1 cellular context compared by ENCODE assay signal in the genomic region with DNA sequence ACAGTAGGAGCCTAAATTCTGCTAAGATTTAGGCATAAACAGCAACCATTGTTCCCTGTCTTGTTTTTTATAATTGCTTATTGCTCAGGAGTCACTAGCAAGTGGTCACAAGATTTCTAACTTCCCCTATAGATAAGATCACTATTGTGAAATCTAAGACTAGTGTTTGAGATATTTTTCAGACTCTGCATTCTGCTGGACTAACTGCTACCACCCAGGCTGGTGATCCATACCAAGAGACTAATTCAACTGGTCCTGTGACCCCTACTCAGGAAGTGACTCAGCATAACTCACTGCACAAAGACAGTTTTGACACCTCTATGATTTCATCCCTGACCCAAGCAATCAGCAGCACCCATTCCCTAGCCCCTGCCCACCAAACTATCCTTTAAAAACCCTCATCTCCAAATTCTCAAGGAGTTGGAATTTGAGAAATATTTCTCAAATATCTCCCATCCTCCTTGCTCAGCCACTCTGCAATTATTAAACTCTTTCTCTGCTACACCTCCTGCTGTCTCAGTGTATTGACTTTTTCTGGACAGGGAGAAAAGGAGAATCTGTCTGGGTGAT.
TF ChIP-seq lines count a peak whose summit lies in the region.

No MANE protein-coding gene starts in this region.

TF ChIP-seq in K562, 482 proteins besides CTCF, POLR2A, EP300 and RAD21 (continued from another document):
- TF ChIP-seq JUND (IDR thresholded peaks at IDR 0.05; ENCODE audit: borderline replicate concordance, low read depth, low read length) = peak; percentile 75; the same call in 1 of the 2 replicates
- TF ChIP-seq JUND (tag; IDR thresholded peaks at IDR 0.05; ENCODE audit: borderline replicate concordance, low read depth, low read length) = peak; percentile 64; the same call in 1 of the 3 replicates
- no peak for TF ChIP-seq CSDE1 (IDR thresholded peaks at IDR 0.05)
- TF ChIP-seq, protein P1, sequence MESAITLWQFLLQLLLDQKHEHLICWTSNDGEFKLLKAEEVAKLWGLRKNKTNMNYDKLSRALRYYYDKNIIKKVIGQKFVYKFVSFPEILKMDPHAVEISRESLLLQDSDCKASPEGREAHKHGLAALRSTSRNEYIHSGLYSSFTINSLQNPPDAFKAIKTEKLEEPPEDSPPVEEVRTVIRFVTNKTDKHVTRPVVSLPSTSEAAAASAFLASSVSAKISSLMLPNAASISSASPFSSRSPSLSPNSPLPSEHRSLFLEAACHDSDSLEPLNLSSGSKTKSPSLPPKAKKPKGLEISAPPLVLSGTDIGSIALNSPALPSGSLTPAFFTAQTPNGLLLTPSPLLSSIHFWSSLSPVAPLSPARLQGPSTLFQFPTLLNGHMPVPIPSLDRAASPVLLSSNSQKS (CRISPR knock-in tag; IDR thresholded peaks at IDR 0.05) = no peak
- TF ChIP-seq ERF (CRISPR knock-in tag; IDR thresholded peaks at IDR 0.05) = no peak
- TF ChIP-seq KHSRP (IDR thresholded peaks at IDR 0.05) = no peak
- TF ChIP-seq, protein P2, sequence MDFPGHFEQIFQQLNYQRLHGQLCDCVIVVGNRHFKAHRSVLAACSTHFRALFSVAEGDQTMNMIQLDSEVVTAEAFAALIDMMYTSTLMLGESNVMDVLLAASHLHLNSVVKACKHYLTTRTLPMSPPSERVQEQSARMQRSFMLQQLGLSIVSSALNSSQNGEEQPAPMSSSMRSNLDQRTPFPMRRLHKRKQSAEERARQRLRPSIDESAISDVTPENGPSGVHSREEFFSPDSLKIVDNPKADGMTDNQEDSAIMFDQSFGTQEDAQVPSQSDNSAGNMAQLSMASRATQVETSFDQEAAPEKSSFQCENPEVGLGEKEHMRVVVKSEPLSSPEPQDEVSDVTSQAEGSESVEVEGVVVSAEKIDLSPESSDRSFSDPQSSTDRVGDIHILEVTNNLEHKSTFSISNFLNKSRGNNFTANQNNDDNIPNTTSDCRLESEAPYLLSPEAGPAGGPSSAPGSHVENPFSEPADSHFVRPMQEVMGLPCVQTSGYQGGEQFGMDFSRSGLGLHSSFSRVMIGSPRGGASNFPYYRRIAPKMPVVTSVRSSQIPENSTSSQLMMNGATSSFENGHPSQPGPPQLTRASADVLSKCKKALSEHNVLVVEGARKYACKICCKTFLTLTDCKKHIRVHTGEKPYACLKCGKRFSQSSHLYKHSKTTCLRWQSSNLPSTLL (IDR thresholded peaks at IDR 0.05) = no peak
